In the genomic region with DNA sequence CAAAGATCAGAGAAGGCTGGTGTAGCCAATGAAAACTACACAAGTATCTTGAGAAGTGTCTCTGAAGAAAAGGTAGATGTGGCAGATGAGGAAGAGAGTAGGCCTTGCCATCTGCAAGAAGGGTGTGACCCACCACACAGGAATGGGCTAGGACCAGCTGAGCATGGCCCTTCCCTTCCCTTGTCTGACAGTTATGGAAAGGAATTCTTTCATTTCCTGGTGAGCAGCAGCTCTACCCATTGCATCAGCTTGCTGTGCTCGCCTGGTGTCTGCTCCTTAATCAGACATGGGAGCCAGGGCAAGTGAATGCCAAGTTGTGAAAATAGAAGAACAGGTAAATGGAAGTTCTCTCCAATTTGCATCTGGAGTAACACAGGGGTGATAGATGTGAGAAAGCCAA, we compare ENCODE assay signal across 10 cellular contexts.
A peak's percentile ranks its signal among the peaks of the same experiment; 100 is the strongest.
DNase-seq lines count a peak whose midpoint lies in the region; TF ChIP-seq lines count a peak whose summit lies in the region.
"Had no signal": no experiment of that assay in that cellular context is flagged by ENCODE, and none has a peak within 500 bp of the region (broad histone marks: within the 10 kb centered on the region; RNA-seq: fewer than 3 reads in every experiment).

No MANE protein-coding gene starts in this region.

- WGBS in mesendoderm (ENCODE audit: extremely low coverage, insufficient coverage, low lambda C conversion rate), result no CpG with 5 or more reads among the region's 1 CpG

- peaks cover 6% of the 10 kb centered on the region; the same call in 1 of the 2 replicates for H3F3A ChIP-seq in Loucy (ENCODE audit: low read depth)

- H3K27ac ChIP-seq in mesendoderm (ENCODE audit: low read depth, low read length) (no peak overlapping the region), vagina (no peak overlapping the region)
- H3K27ac ChIP-seq: ovary, tibial artery had no signal

- DNase-seq in Calu3, result peak; percentile 85
- peak; percentile 90 for DNase-seq in dedifferentiated amniotic fluid mesenchymal stem cell (ENCODE audit: extremely low spot score)
- peak; percentile 86 for DNase-seq in mesendoderm
- no peak for DNase-seq in vagina (ENCODE audit: extremely low spot score in 2 of 2)
- no peak for DNase-seq in NCI-H748 treated with DMSO at 0.1 percent for 48 hours (lab: John Stamatoyannopoulos, UW)
- DNase-seq in NCI-H345 treated with DMSO at 0.1 percent for 48 hours (lab: John Stamatoyannopoulos, UW; ENCODE audit: unreplicated experiment), result no peak
- no peak for DNase-seq in stimulated activated CD8-positive, alpha-beta memory T cell treated with anti-CD3 and anti-CD28 coated beads, Interleukin-4, amount 100 ng/mL, for 48 hours
- DNase-seq: ovary, tibial artery had no signal

- no peaks in the 10 kb centered on the region for H3K36me3 ChIP-seq in Loucy (ENCODE audit: insufficient read depth, low read length)
- no peaks in the 10 kb centered on the region for H3K36me3 ChIP-seq in mesendoderm (ENCODE audit: control insufficient read depth, insufficient read depth, low read length)
- no peaks in the 10 kb centered on the region for H3K36me3 ChIP-seq in vagina
- H3K36me3 ChIP-seq: ovary, tibial artery had no signal

- no peak overlapping the region for H2BK15ac ChIP-seq in mesendoderm (replicated peaks; ENCODE audit: low read depth)

- H3K9me3 ChIP-seq in Loucy (ENCODE audit: insufficient read depth, low read depth, low read length) (no peaks in the 10 kb centered on the region), vagina (no peaks in the 10 kb centered on the region)
- H3K9me3 ChIP-seq: ovary, tibial artery had no signal

- H2AFZ ChIP-seq in Loucy (ENCODE audit: low read length), result peak overlapping the region; percentile 89

- peaks cover 43% of the 10 kb centered on the region for H3K4me1 Mint-ChIP-seq in Calu3 (ENCODE audit: low read depth, unreplicated experiment)

- H3K79me2 ChIP-seq in Loucy (ENCODE audit: insufficient read depth, low read length) (no peaks in the 10 kb centered on the region), mesendoderm (ENCODE audit: control insufficient read depth, insufficient read depth, low read length) (no peaks in the 10 kb centered on the region)

- H3K23ac ChIP-seq in mesendoderm (ENCODE audit: low read length), result no peak overlapping the region

- intact Hi-C loops in Calu3 (cut with micrococcal nuclease; ENCODE audit: unreplicated experiment), result loop anchor here (2.0 kb wide), 1 partner anchor 16 kb away; no protein-coding TSS in a partner anchor
- intact Hi-C loops in vagina (cut with DNase I), result no loop called here

- H3K27me3 Mint-ChIP-seq in Calu3 (ENCODE audit: unreplicated experiment), result no peaks in the 10 kb centered on the region

- peaks cover 10% of the 10 kb centered on the region for H3K9me3 Mint-ChIP-seq in Calu3 (ENCODE audit: low read depth, unreplicated experiment)

- peaks cover 72% of the 10 kb centered on the region for H3K4me1 ChIP-seq in Loucy (ENCODE audit: insufficient read depth, low read length, poor library complexity, severe bottlenecking)
- no peaks in the 10 kb centered on the region for H3K4me1 ChIP-seq in mesendoderm (ENCODE audit: control insufficient read depth, low read depth, low read length)
- H3K4me1 ChIP-seq in vagina, result peaks cover 21% of the 10 kb centered on the region

- no peaks in the 10 kb centered on the region for H4K20me1 ChIP-seq in Loucy (ENCODE audit: insufficient read depth, low read length, poor library complexity, severe bottlenecking)

- H4K5ac ChIP-seq in mesendoderm (ENCODE audit: low read length), result no peak overlapping the region

- no peak overlapping the region for H3K18ac ChIP-seq in mesendoderm (ENCODE audit: low read length)

- H3K56ac ChIP-seq in mesendoderm (ENCODE audit: low read length), result no peak overlapping the region

- H3K4me3 ChIP-seq in Loucy (ENCODE audit: low read length, poor library complexity, severe bottlenecking) (no peak overlapping the region), mesendoderm (ENCODE audit: low read length) (no peak overlapping the region), vagina (no peak overlapping the region)
- H3K4me3 ChIP-seq: ovary, tibial artery had no signal

- H3K79me1 ChIP-seq in mesendoderm (ENCODE audit: low read length), result no peaks in the 10 kb centered on the region

- no peak for TF ChIP-seq POLR2A in vagina (IDR thresholded peaks at IDR 0.05)

- H3K9me2 ChIP-seq in Loucy (replicated peaks; ENCODE audit: low read depth, low read length), result no peaks in the 10 kb centered on the region

- no peak overlapping the region for H3K4me3 Mint-ChIP-seq in Calu3 (ENCODE audit: low read depth, unreplicated experiment)

- H2BK120ac ChIP-seq in mesendoderm (ENCODE audit: low read depth, low read length), result no peak overlapping the region

- H3K36me3 Mint-ChIP-seq in Calu3 (ENCODE audit: insufficient read depth, unreplicated experiment), result peaks cover 24% of the 10 kb centered on the region

- H2BK5ac ChIP-seq in mesendoderm (ENCODE audit: low read length), result no peak overlapping the region

- no peak for TF ChIP-seq CTCF in Calu3 (IDR thresholded peaks at IDR 0.05; ENCODE audit: unreplicated experiment)
- TF ChIP-seq CTCF in Loucy (conservative IDR thresholded peaks at IDR 0.05; ENCODE audit: low read length), result no peak
- TF ChIP-seq CTCF in vagina (IDR thresholded peaks at IDR 0.05), result no peak

- CTCF ChIA-PET in Calu3 (lab: Charles Lee), result no interaction called here

- BruUV-seq in Calu3 (replicated peaks; lab: Mats Ljungman, UMichigan), result no TSS peak

- H3K27ac Mint-ChIP-seq in Calu3 (ENCODE audit: unreplicated experiment), result no peak overlapping the region

- no peak overlapping the region for H4K8ac ChIP-seq in mesendoderm (ENCODE audit: low read depth, low read length)

- no peaks in the 10 kb centered on the region for H3K27me3 ChIP-seq in Loucy (ENCODE audit: insufficient read depth, low read length, poor library complexity, severe bottlenecking)
- no peaks in the 10 kb centered on the region for H3K27me3 ChIP-seq in mesendoderm (ENCODE audit: insufficient read depth, low read length, poor library complexity)
- no peaks in the 10 kb centered on the region for H3K27me3 ChIP-seq in vagina
- H3K27me3 ChIP-seq: ovary, tibial artery had no signal

- H3K9ac ChIP-seq in Loucy (ENCODE audit: low read depth, low read length, poor library complexity, severe bottlenecking), result no peak overlapping the region
- H3K9ac ChIP-seq in mesendoderm (ENCODE audit: low read length), result no peak overlapping the region

- H3K4me2 ChIP-seq in Loucy (ENCODE audit: low read depth, low read length, poor library complexity, severe bottlenecking) (no peak overlapping the region), mesendoderm (ENCODE audit: low read length) (no peak overlapping the region)

- no peak overlapping the region for H3K4ac ChIP-seq in mesendoderm (ENCODE audit: low read depth, low read length)

- H2AK5ac ChIP-seq in mesendoderm (ENCODE audit: low read length), result no peak overlapping the region

Comparison
In these comparisons a context has a peak if more than half of its experiments do, and no peak if none do; other contexts are left out.
1. DNase-seq: peak in Calu3 (single experiment), dedifferentiated amniotic fluid mesenchymal stem cell (single experiment) and mesendoderm (single experiment); none in vagina (0 of 2), NCI-H748 treated with DMSO at 0.1 percent for 48 hours (single experiment), NCI-H345 treated with DMSO at 0.1 percent for 48 hours (single experiment) and stimulated activated CD8-positive, alpha-beta memory T cell treated with anti-CD3 and anti-CD28 coated beads, Interleukin-4, amount 100 ng/mL, for 48 hours (single experiment).